1 cellular context compared by ENCODE assay signal in the genomic region with DNA sequence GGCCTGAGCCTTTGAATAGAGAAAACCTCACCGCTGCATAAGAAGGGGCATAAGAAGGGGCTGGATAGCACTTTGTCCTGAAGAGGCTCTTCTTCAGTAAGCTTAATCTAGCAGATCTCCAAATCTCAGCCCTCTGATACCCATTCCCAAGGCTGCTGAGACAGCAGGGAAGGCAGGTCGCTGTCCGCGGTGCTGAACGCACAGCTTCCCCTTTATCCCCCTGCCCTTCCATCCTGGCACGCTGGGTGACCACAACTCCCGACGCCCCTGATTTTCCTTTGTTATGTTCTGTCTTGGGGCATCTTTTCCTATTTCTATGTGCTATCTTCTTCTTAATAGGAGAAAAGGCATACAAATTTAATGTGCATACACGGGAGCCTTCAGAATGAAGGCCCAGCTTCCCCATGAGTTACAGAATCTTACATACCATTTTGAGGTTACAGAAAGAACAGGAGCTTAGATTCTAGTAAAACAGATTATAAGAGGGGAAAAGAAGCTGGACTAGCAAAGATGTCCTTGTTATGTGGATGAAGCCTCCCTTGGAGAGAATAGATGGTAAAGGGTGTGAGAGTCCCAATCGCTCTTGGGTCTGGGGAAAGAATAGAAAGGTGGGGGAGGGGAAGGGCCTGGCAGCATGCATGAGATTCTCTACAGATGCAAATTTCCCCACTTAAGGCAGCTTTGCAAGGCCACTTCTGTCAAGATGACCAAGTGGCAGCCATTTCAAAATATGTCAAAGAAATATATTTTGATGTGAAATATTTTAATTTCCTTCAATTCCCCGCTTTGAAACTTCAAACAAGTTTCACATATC.
TF ChIP-seq lines count a peak whose summit lies in the region.

No MANE protein-coding gene starts in this region.

TF ChIP-seq in HEK293, 187 proteins besides CTCF, POLR2A, EP300 and RAD21 (continued from another document):
- TF ChIP-seq, protein P1, sequence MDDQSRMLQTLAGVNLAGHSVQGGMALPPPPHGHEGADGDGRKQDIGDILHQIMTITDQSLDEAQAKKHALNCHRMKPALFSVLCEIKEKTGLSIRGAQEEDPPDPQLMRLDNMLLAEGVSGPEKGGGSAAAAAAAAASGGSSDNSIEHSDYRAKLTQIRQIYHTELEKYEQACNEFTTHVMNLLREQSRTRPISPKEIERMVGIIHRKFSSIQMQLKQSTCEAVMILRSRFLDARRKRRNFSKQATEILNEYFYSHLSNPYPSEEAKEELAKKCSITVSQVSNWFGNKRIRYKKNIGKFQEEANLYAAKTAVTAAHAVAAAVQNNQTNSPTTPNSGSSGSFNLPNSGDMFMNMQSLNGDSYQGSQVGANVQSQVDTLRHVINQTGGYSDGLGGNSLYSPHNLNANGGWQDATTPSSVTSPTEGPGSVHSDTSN (CRISPR knock-in tag; IDR thresholded peaks at IDR 0.05) = peak; percentile 69; the same call in 1 of the 2 replicates
- TF ChIP-seq ZNF335 (tag by site-specific recombination; conservative IDR thresholded peaks at IDR 0.05) = no peak
